1 cellular context compared by ENCODE assay signal in genomic region chr1:84303154-84303830, GRCh38.
TF ChIP-seq lines count a peak whose summit lies in the region.

No MANE protein-coding gene starts in this region.

TF ChIP-seq in HepG2, 621 proteins besides CTCF, POLR2A, EP300 and RAD21 (continued from another document):
- TF ChIP-seq IRF2 (CRISPR knock-in tag; IDR thresholded peaks at IDR 0.05) (no peak), ZNF704 (CRISPR knock-in tag; IDR thresholded peaks at IDR 0.05; ENCODE audit: borderline replicate concordance) (no peak), ZC3H13 (CRISPR knock-in tag; IDR thresholded peaks at IDR 0.05) (no peak), RAD51 (IDR thresholded peaks at IDR 0.05; ENCODE audit: borderline replicate concordance) (no peak), ZNF7 (CRISPR knock-in tag; IDR thresholded peaks at IDR 0.05) (no peak), GLI4 (CRISPR knock-in tag; IDR thresholded peaks at IDR 0.05; ENCODE audit: borderline replicate concordance) (no peak), THYN1 (CRISPR knock-in tag; IDR thresholded peaks at IDR 0.05; ENCODE audit: borderline replicate concordance, low read depth) (no peak)
